In genomic region chr9:132896264-132896663, GRCh38 we compare ENCODE assay signal across 15 cellular contexts. TPM values are rescaled to one million over a fixed set of nuclear protein-coding genes. Genes with fewer than 3 reads are reported as not detected.
"Had no signal": no experiment of that assay in that cellular context is flagged by ENCODE, and none has a peak within 500 bp of the region (broad histone marks: within the 10 kb centered on the region; RNA-seq: fewer than 3 reads in every experiment).

No MANE protein-coding gene starts in this region.

- H3K4me1 Mint-ChIP-seq: activated naive CD4-positive, alpha-beta T cell treated with anti-CD3 and anti-CD28 coated beads, Interleukin-2, amount 50 U/mL, for 24 hours; nephron had no signal

- H3K4me1 ChIP-seq: right atrium auricular region had no signal

- DNase-seq: activated B cell treated with CpG ODN at 0.5 μM for 24 hours; activated CD4-positive, alpha-beta T cell treated with anti-CD3 and anti-CD28 coated beads for 48 hours; activated CD8-positive, alpha-beta T cell treated with anti-CD3 and anti-CD28 coated beads for 36 hours; activated effector memory CD4-positive, alpha-beta T cell treated with Interleukin-2 at 50 U/mL for 16 hours; activated T-cell treated with anti-CD3 and anti-CD28 coated beads, Interleukin-2, amount 50 U/mL, for 4 hours; central memory CD4-positive, alpha-beta T cell; cortex of kidney; stimulated activated naive CD8-positive, alpha-beta T cell treated with anti-CD3 and anti-CD28 coated beads, Interleukin-15, Interleukin-2, amounts not matched to agents 100 U/mL and 50 U/mL, for 24 hours had no signal

- H3K4me2 ChIP-seq: smooth muscle cell had no signal

- H3K4me3 Mint-ChIP-seq: activated B cell treated with CpG ODN at 0.5 μM for 24 hours; activated CD8-positive, alpha-beta T cell treated with anti-CD3 and anti-CD28 coated beads for 36 hours; activated naive CD4-positive, alpha-beta T cell treated with anti-CD3 and anti-CD28 coated beads, Interleukin-2, amount 50 U/mL, for 24 hours; activated T-cell treated with anti-CD3 and anti-CD28 coated beads, Interleukin-2, amount 50 U/mL, for 4 hours; nephron had no signal

- H3K9me3 Mint-ChIP-seq: activated B cell treated with CpG ODN at 0.5 μM for 24 hours; activated CD8-positive, alpha-beta T cell treated with anti-CD3 and anti-CD28 coated beads for 36 hours; activated naive CD4-positive, alpha-beta T cell treated with anti-CD3 and anti-CD28 coated beads, Interleukin-2, amount 50 U/mL, for 24 hours; activated T-cell treated with anti-CD3 and anti-CD28 coated beads, Interleukin-2, amount 50 U/mL, for 4 hours; nephron had no signal

- H3K27me3 Mint-ChIP-seq: activated B cell treated with CpG ODN at 0.5 μM for 24 hours; activated CD8-positive, alpha-beta T cell treated with anti-CD3 and anti-CD28 coated beads for 36 hours; activated naive CD4-positive, alpha-beta T cell treated with anti-CD3 and anti-CD28 coated beads, Interleukin-2, amount 50 U/mL, for 24 hours; progenitor cell of endocrine pancreas had no signal

- H3K9me3 ChIP-seq: right atrium auricular region, thoracic aorta had no signal

- ATAC-seq: activated CD8-positive, alpha-beta T cell treated with anti-CD3 and anti-CD28 coated beads for 36 hours; activated T-cell treated with anti-CD3 and anti-CD28 coated beads, Interleukin-2, amount 50 U/mL, for 4 hours; stimulated activated naive CD8-positive, alpha-beta T cell treated with anti-CD3 and anti-CD28 coated beads, Interleukin-15, Interleukin-2, amounts not matched to agents 100 U/mL and 50 U/mL, for 24 hours had no signal

- H3K27me3 ChIP-seq: right atrium auricular region had no signal

- H3K4me3 ChIP-seq: right atrium auricular region, smooth muscle cell, thoracic aorta had no signal

- H3K27ac Mint-ChIP-seq: activated B cell treated with CpG ODN at 0.5 μM for 24 hours; activated CD8-positive, alpha-beta T cell treated with anti-CD3 and anti-CD28 coated beads for 36 hours; activated naive CD4-positive, alpha-beta T cell treated with anti-CD3 and anti-CD28 coated beads, Interleukin-2, amount 50 U/mL, for 24 hours; nephron; progenitor cell of endocrine pancreas had no signal

- H3K27ac ChIP-seq: right atrium auricular region, thoracic aorta had no signal

RNA-seq across cellular contexts. Expression of gene AK8, which starts 18.2 kb away (rescaled TPM):
- total RNA-seq: activated CD8-positive, alpha-beta T cell treated with anti-CD3 and anti-CD28 coated beads for 36 hours; activated T-cell treated with anti-CD3 and anti-CD28 coated beads, Interleukin-2, amount 50 U/mL, for 4 hours; T-helper 2 cell treated with Interferon-gamma antibody and Interleukin-4, amounts not matched to agents 100 ng/mL and 5 ng/mL, for 36 hours had no signal
